In the genomic region with DNA sequence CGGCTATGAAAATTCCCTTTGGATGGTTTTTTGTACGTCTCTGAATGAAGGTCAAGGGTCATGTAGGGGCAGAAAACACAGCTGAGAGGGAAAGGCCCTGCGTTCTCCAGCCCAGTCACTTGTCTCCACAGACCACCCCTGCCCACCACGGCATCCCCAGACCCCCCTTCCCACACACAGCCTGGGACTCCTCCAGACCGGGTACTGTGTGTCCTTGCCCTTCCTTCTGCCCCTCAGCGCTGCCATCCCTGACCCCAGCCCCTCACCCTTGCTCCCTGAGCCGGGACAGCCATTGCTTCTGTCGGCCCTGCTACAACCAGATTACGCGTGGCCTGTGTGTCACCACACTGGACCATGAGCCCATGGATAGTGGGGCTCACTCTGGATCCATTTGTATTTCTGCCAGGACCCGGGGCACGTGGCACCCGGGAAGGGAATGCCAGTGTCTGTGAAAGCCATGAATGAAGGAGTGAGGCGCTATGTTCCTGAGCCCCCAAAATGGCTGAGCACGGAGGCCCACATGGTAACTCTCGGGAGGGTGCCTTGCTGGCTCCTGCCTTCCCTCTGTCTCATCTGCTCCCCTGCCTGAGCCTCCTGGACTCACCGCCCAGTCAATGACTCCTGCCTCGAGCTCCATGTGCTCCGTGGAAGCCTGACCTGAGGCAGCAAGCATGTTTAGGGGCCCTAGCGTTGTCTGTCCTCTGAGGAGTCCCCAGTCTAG, we compare ENCODE assay signal across 15 cellular contexts.
DNase-seq lines count a peak whose midpoint lies in the region; ATAC-seq and TF ChIP-seq lines count a peak whose summit lies in the region.
"Had no signal": no experiment of that assay in that cellular context is flagged by ENCODE, and none has a peak within 500 bp of the region (broad histone marks: within the 10 kb centered on the region; RNA-seq: fewer than 3 reads in every experiment).

No MANE protein-coding gene starts in this region.

- H3K14ac ChIP-seq in mesenchymal stem cell (ENCODE audit: low read length in 2 of 2) = peak overlapping the region in 1 of 2 experiments; percentile 73

- H4K91ac ChIP-seq in mesenchymal stem cell (ENCODE audit: low read length) = peak overlapping the region; percentile 95

- H3K27ac Mint-ChIP-seq in activated naive CD4-positive, alpha-beta T cell treated with anti-CD3 and anti-CD28 coated beads, Interleukin-2, amount 50 U/mL, for 24 hours = peak overlapping the region; percentile 14
- peak overlapping the region in 1 of 2 donors; percentile 36 for H3K27ac Mint-ChIP-seq in activated naive CD4-positive, alpha-beta T cell treated with anti-CD3 and anti-CD28 coated beads, Interleukin-2, amount 50 U/mL, for 72 hours
- H3K27ac Mint-ChIP-seq: CD8-positive, alpha-beta T cell had no signal

- no peaks in the 10 kb centered on the region for H3K9me3 Mint-ChIP-seq in activated naive CD4-positive, alpha-beta T cell treated with anti-CD3 and anti-CD28 coated beads, Interleukin-2, amount 50 U/mL, for 24 hours
- peaks cover 0 to 9% of the 10 kb centered on the region in 2 donors for H3K9me3 Mint-ChIP-seq in activated naive CD4-positive, alpha-beta T cell treated with anti-CD3 and anti-CD28 coated beads, Interleukin-2, amount 50 U/mL, for 72 hours
- H3K9me3 Mint-ChIP-seq: CD8-positive, alpha-beta T cell had no signal

- H4K8ac ChIP-seq in mesenchymal stem cell (ENCODE audit: low read length) = no peak overlapping the region

- H3K36me3 ChIP-seq in mesenchymal stem cell (ENCODE audit: control insufficient read depth in 1 of 2, insufficient read depth in 2 of 2, low read depth in 1 of 2, low read length in 2 of 2) (no peaks in the 10 kb centered on the region), testis (ENCODE audit: low read depth, missing control alignments) (no peaks in the 10 kb centered on the region)

- peak overlapping the region; percentile 93 to 96 for H2BK12ac ChIP-seq in mesenchymal stem cell (ENCODE audit: low read length in 2 of 2)

- WGBS in mesenchymal stem cell = 85% methylated on average over 20 of the region's 20 CpGs
- WGBS in testis, 2 donors = 71 to 76% methylated on average over 11 to 20 of the region's 20 CpGs

- H3K4me3 Mint-ChIP-seq in activated naive CD4-positive, alpha-beta T cell treated with anti-CD3 and anti-CD28 coated beads, Interleukin-2, amount 50 U/mL, for 24 hours = no peak overlapping the region
- H3K4me3 Mint-ChIP-seq: CD8-positive, alpha-beta T cell had no signal

- H3K4me1 Mint-ChIP-seq in activated naive CD4-positive, alpha-beta T cell treated with anti-CD3 and anti-CD28 coated beads, Interleukin-2, amount 50 U/mL, for 24 hours = no peaks in the 10 kb centered on the region
- H3K4me1 Mint-ChIP-seq: CD14-positive monocyte had no signal

- H2AFZ ChIP-seq in mesenchymal stem cell (ENCODE audit: low read depth, low read length) = no peak overlapping the region

- intact Hi-C loops in posterior vena cava (cut with DNase I) = no loop called here
- intact Hi-C loops in testis (cut with DNase I; ENCODE audit: low total_unique reads) = no loop called here

- H2AK5ac ChIP-seq in mesenchymal stem cell (ENCODE audit: low read length, severe bottlenecking) = no peak overlapping the region

- peak overlapping the region; percentile 52 to 81 for H3K18ac ChIP-seq in mesenchymal stem cell (ENCODE audit: low read depth in 1 of 2, low read length in 2 of 2)

- H3K4ac ChIP-seq in mesenchymal stem cell (ENCODE audit: low read depth in 1 of 2, low read length in 2 of 2) = peak overlapping the region; percentile 60 to 61

- H3K36me3 Mint-ChIP-seq in activated naive CD4-positive, alpha-beta T cell treated with anti-CD3 and anti-CD28 coated beads, Interleukin-2, amount 50 U/mL, for 24 hours = no peaks in the 10 kb centered on the region
- no peaks in the 10 kb centered on the region for H3K36me3 Mint-ChIP-seq in activated naive CD4-positive, alpha-beta T cell treated with anti-CD3 and anti-CD28 coated beads, Interleukin-2, amount 50 U/mL, for 72 hours
- H3K36me3 Mint-ChIP-seq: CD14-positive monocyte; CD8-positive, alpha-beta T cell had no signal

- H3K9me3 ChIP-seq in mesenchymal stem cell (ENCODE audit: control insufficient read depth, low read length) = peaks cover 12% of the 10 kb centered on the region
- H3K9me3 ChIP-seq in testis = no peaks in the 10 kb centered on the region

- no peak for ATAC-seq in activated naive CD4-positive, alpha-beta T cell treated with anti-CD3 and anti-CD28 coated beads, Interleukin-2, amount 50 U/mL, for 72 hours
- ATAC-seq: CD8-positive, alpha-beta T cell; HCT116 had no signal

- H3K27me3 ChIP-seq in mesenchymal stem cell (ENCODE audit: control insufficient read depth in 1 of 2, insufficient read depth in 1 of 2, low read length in 2 of 2) (peaks cover 0 to 37% of the 10 kb centered on the region in 2 experiments), testis (no peaks in the 10 kb centered on the region)

- no peak overlapping the region for H3K4me3 ChIP-seq in mesenchymal stem cell (ENCODE audit: insufficient read depth in 1 of 2, low read depth in 1 of 2, low read length in 2 of 2)
- no peak overlapping the region for H3K4me3 ChIP-seq in testis

- H3K4me1 ChIP-seq in mesenchymal stem cell (ENCODE audit: control insufficient read depth, insufficient read depth, low read depth, low read length) (no peaks in the 10 kb centered on the region), testis (no peaks in the 10 kb centered on the region)

- peaks cover 4% of the 10 kb centered on the region for H3K27me3 Mint-ChIP-seq in activated naive CD4-positive, alpha-beta T cell treated with anti-CD3 and anti-CD28 coated beads, Interleukin-2, amount 50 U/mL, for 24 hours

- DNase-seq in activated naive CD4-positive, alpha-beta T cell treated with anti-CD3 and anti-CD28 coated beads, Interleukin-2, amount 50 U/mL, for 72 hours (ENCODE audit: low spot score in 2 of 2) = no peak
- no peak for DNase-seq in mesenchymal stem cell
- DNase-seq in posterior vena cava (ENCODE audit: low spot score) = peak; percentile 53
- no peak for DNase-seq in effector CD8-positive, alpha-beta T cell (lab: John Stamatoyannopoulos, UW)
- DNase-seq in testis = no peak
- no peak for DNase-seq in NCI-H2171 (lab: John Stamatoyannopoulos, UW)
- DNase-seq: CD8-positive, alpha-beta T cell; COR-L47; DMS153; DMS79 treated with DMSO at 0.1 percent for 48 hours; EL had no signal

- H3K4me2 ChIP-seq in mesenchymal stem cell (ENCODE audit: low read length, poor library complexity, severe bottlenecking) = no peak overlapping the region

- no peak overlapping the region for H3K9ac ChIP-seq in mesenchymal stem cell (ENCODE audit: low read length)

- peak overlapping the region; percentile 40 for H2BK15ac ChIP-seq in mesenchymal stem cell (ENCODE audit: low read depth, poor library complexity, severe bottlenecking)

- no peak overlapping the region for H3K23ac ChIP-seq in mesenchymal stem cell (ENCODE audit: low read length in 2 of 2)

- H2BK120ac ChIP-seq in mesenchymal stem cell (ENCODE audit: low read depth, low read length) = peak overlapping the region; percentile 15

- no peaks in the 10 kb centered on the region for H3K79me1 ChIP-seq in mesenchymal stem cell (replicated peaks; ENCODE audit: low read length, poor library complexity, severe bottlenecking)

- no peak for TF ChIP-seq CTCF in testis (IDR thresholded peaks at IDR 0.05)

- no peak overlapping the region for H2BK5ac ChIP-seq in mesenchymal stem cell (ENCODE audit: low read depth, low read length, poor library complexity, severe bottlenecking)

- no peak overlapping the region for H3K27ac ChIP-seq in mesenchymal stem cell (ENCODE audit: low read length, poor library complexity, severe bottlenecking)
- H3K27ac ChIP-seq in testis = no peak overlapping the region
- H3K27ac ChIP-seq: 22Rv1 had no signal

- no peak for TF ChIP-seq POLR2A in testis (IDR thresholded peaks at IDR 0.05)
